In genomic region chr15:79050977-79051376, GRCh38 we compare ENCODE assay signal across 17 cellular contexts. TPM values are rescaled to one million over a fixed set of nuclear protein-coding genes. Genes with fewer than 3 reads are reported as not detected.
"Had no signal": no experiment of that assay in that cellular context is flagged by ENCODE, and none has a peak within 500 bp of the region (broad histone marks: within the 10 kb centered on the region; RNA-seq: fewer than 3 reads in every experiment).

No MANE protein-coding gene starts in this region.

- H3K27ac Mint-ChIP-seq: activated naive CD4-positive, alpha-beta T cell treated with anti-CD3 and anti-CD28 coated beads, Interleukin-2, amount 50 U/mL, for 24 hours; nephron progenitor cell; T-helper 2 cell treated with Interferon-gamma antibody and Interleukin-4, amounts not matched to agents 5 μg/mL and 100 μg/mL, for 36 hours had no signal

- DNase-seq: activated CD4-positive, alpha-beta T cell treated with anti-CD3 and anti-CD28 coated beads, Interleukin-2, amount 50 U/mL, for 4 hours; activated gamma-delta T cell; cortex of kidney; effector memory CD4-positive, alpha-beta T cell; mesendoderm; nephron progenitor cell; ovary; stimulated activated CD4-positive, alpha-beta T cell treated with anti-CD3 and anti-CD28 coated beads, Interleukin-12 subunit alpha, Interleukin-12 subunit beta, amount 100 ng/mL, for 4 hours; stimulated activated CD4-positive, alpha-beta T cell treated with anti-CD3 and anti-CD28 coated beads, Interleukin-2, amount 100 ng/mL, for 24 hours; stimulated activated naive CD4-positive, alpha-beta T cell treated with Interleukin-2 at 50 U/mL for 16 hours; trophoblast cell had no signal

- H3K4me1 Mint-ChIP-seq: activated naive CD4-positive, alpha-beta T cell treated with anti-CD3 and anti-CD28 coated beads, Interleukin-2, amount 50 U/mL, for 24 hours; nephron progenitor cell had no signal

- H3K4me3 ChIP-seq: breast epithelium, esophagus muscularis mucosa, ovary, vagina had no signal

- H3K27me3 Mint-ChIP-seq: activated naive CD4-positive, alpha-beta T cell treated with anti-CD3 and anti-CD28 coated beads, Interleukin-2, amount 50 U/mL, for 24 hours had no signal

- H3K4me3 Mint-ChIP-seq: activated naive CD4-positive, alpha-beta T cell treated with anti-CD3 and anti-CD28 coated beads, Interleukin-2, amount 50 U/mL, for 24 hours; nephron progenitor cell; T-helper 2 cell treated with Interferon-gamma antibody and Interleukin-4, amounts not matched to agents 5 μg/mL and 100 μg/mL, for 36 hours had no signal

- H3K27ac ChIP-seq: breast epithelium, esophagus muscularis mucosa, ovary, vagina had no signal

- H3K36me3 Mint-ChIP-seq: activated naive CD4-positive, alpha-beta T cell treated with anti-CD3 and anti-CD28 coated beads, Interleukin-2, amount 50 U/mL, for 24 hours had no signal

- H3K9me3 Mint-ChIP-seq: activated naive CD4-positive, alpha-beta T cell treated with anti-CD3 and anti-CD28 coated beads, Interleukin-2, amount 50 U/mL, for 24 hours; nephron progenitor cell; T-helper 2 cell treated with Interferon-gamma antibody and Interleukin-4, amounts not matched to agents 5 μg/mL and 100 μg/mL, for 36 hours had no signal

- H3K27me3 ChIP-seq: breast epithelium, esophagus muscularis mucosa, ovary, vagina had no signal

RNA-seq across cellular contexts. Expression of gene RASGRF1, which starts 39.6 kb away (rescaled TPM):
- total RNA-seq: endothelial cell of umbilical vein, vagina had no signal
